Comparison of ENCODE assay signal across 21 cellular contexts in genomic region chr1:29501227-29501976, GRCh38.
DNase-seq lines count a peak whose midpoint lies in the region; ATAC-seq and TF ChIP-seq lines count a peak whose summit lies in the region.
"Had no signal": no experiment of that assay in that cellular context is flagged by ENCODE, and none has a peak within 500 bp of the region (broad histone marks: within the 10 kb centered on the region; RNA-seq: fewer than 3 reads in every experiment).

No MANE protein-coding gene starts in this region.

- H3K4me1 ChIP-seq in ectodermal cell (ENCODE audit: control insufficient read depth, insufficient read depth, low read length) (peaks cover 45% of the 10 kb centered on the region), testis (no peaks in the 10 kb centered on the region)
- H3K4me1 ChIP-seq: SJSA1 had no signal

- TF ChIP-seq CTCF in testis (IDR thresholded peaks at IDR 0.05) = no peak

- peak; percentile 8 for DNase-seq in activated effector memory CD4-positive, alpha-beta T cell treated with anti-CD3 and anti-CD28 coated beads, Interleukin-2, amount 50 U/mL, for 16 hours
- DNase-seq in activated effector memory CD4-positive, alpha-beta T cell treated with Interleukin-2 at 50 U/mL for 16 hours = no peak
- DNase-seq in iPS-NIHi11 (ENCODE audit: low spot score) = peak; percentile 55
- peak; percentile 4 for DNase-seq in testis
- DNase-seq: DND-41, GDM1, KG1, NCI-H1436, NCI-H2029, NCI-H510A, NCI-H774, PC-3 had no signal

- ATAC-seq in HG02970 (IDR thresholded peaks at IDR 0.05; ENCODE audit: low FRiP score, unreplicated experiment) (no peak), HG02678 (IDR thresholded peaks at IDR 0.05; ENCODE audit: unreplicated experiment) (no peak), GM18909 (IDR thresholded peaks at IDR 0.05; ENCODE audit: poor library complexity, unreplicated experiment) (no peak)
- ATAC-seq: HCT116, HepG2, PC-3 had no signal

- intact Hi-C loops in testis (cut with DNase I; ENCODE audit: low total_unique reads) = no loop called here

- TF ChIP-seq POLR2A in testis (IDR thresholded peaks at IDR 0.05) = no peak

- 14 to 24% methylated on average over 8 of the region's 8 CpGs for WGBS in ectodermal cell, 2 experiments
- 45 to 49% methylated on average over 8 of the region's 8 CpGs for whole genome bisulfite sequencing in testis, 2 donors

- H3K4me3 ChIP-seq in ectodermal cell (ENCODE audit: insufficient read depth, low read depth, low read length) (no peak overlapping the region), testis (no peak overlapping the region)
- H3K4me3 ChIP-seq: SJSA1 had no signal

- H3K36me3 ChIP-seq in ectodermal cell (ENCODE audit: control insufficient read depth, insufficient read depth, low read length) = no peaks in the 10 kb centered on the region
- no peaks in the 10 kb centered on the region for H3K36me3 ChIP-seq in testis (ENCODE audit: low read depth, missing control alignments)
- H3K36me3 ChIP-seq: SJSA1 had no signal

- H3K27me3 ChIP-seq in ectodermal cell (ENCODE audit: control insufficient read depth, insufficient read depth, low read length, poor library complexity, severe bottlenecking) (no peaks in the 10 kb centered on the region), testis (no peaks in the 10 kb centered on the region)

- H3K9me3 ChIP-seq in ectodermal cell (ENCODE audit: control insufficient read depth, low read length) (no peaks in the 10 kb centered on the region), testis (no peaks in the 10 kb centered on the region)
- H3K9me3 ChIP-seq: SJSA1 had no signal

- H3K27ac ChIP-seq in ectodermal cell (ENCODE audit: insufficient read depth, low read depth, low read length, poor library complexity, severe bottlenecking) = peak overlapping the region; percentile 60
- H3K27ac ChIP-seq in testis = no peak overlapping the region
- H3K27ac ChIP-seq: 22Rv1, RWPE1, SJSA1 had no signal
